8 cellular contexts compared by ENCODE assay signal in the genomic region with DNA sequence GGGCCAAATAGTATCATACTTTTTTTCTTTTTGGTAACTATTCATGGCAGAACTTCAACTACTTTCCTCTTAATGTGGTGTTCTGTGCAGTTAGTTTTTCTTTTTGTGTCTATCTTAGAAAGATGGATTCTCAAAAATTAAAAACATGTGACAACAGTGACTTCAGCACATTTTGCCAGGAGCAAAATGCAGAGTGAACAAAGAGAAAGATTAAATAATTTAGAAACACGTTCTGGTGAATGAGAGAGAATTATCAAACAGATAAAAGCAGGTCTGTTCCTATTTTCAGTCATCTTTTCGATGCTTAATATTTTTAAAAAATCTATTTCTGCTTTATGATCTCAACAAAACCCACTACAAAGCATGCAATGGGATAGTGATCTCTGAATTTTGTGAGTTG.
"Had no signal": no experiment of that assay in that cellular context is flagged by ENCODE, and none has a peak within 500 bp of the region (broad histone marks: within the 10 kb centered on the region; RNA-seq: fewer than 3 reads in every experiment).

No MANE protein-coding gene starts in this region.

- ATAC-seq: GM12878 had no signal

- FAIRE-seq: G401.6, GM12878, GM12891, GM12892, GM18507, GM19239 had no signal

- DNase-seq: GDM1, GF-D8 had no signal

- H3K4me3 ChIP-seq: GM12878 had no signal
